1 cellular context compared by ENCODE assay signal in the genomic region with DNA sequence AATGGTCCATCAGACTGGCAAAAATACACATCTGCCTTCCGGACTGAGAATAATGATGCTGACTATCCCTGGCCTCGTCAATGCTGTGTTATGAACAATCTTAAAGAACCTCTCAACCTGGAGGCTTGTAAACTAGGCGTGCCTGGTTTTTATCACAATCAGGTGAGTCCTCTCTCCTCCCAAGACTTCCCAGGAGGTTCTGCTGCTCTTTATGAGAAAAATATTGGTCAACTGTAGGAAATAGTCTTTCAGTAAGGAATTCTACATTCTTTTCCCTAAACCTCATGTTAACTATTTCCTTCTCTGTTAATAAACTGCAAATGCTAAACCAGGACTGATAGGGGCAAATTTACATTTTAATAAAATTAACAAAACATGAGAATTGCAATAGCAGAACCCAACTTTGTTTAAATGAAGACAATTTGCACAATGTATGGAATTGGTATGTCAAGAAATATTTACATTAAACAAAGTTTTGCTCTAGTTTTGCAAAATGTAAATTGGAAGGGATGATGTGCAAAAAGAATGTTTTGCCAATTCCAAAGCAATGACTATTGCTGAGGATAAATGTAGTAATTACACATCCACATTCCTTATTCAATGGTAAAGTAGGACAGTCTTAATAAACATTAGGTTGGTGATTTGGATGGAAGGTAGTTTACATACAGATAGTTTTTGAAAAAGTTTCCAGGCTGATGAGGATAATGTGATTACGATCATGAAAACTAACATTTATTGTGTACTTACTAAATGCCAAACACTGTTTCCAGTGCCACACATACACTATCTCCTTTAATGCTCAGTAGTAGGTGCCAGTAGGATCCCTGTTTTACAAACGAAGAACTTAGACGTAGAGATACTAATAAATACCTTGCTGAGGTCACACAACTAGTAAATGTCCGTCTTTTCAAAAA.
TF ChIP-seq lines count a peak whose summit lies in the region.

No MANE protein-coding gene starts in this region.

TF ChIP-seq in H1, 55 proteins besides CTCF, POLR2A, EP300 and RAD21:
- TF ChIP-seq BCL11A (IDR thresholded peaks at IDR 0.05; ENCODE audit: low read depth in 2 of 2, low read length in 2 of 2) (no peak), RXRA (IDR thresholded peaks at IDR 0.05; ENCODE audit: insufficient read depth, low read depth, low read length) (no peak), SRF (IDR thresholded peaks at IDR 0.05; ENCODE audit: low read depth, low read length) (no peak), FOSL1 (IDR thresholded peaks at IDR 0.05; ENCODE audit: insufficient read depth, low read depth, low read length) (no peak), JUND (IDR thresholded peaks at IDR 0.05; ENCODE audit: low read length) (no peak), POLR2AphosphoS5 (IDR thresholded peaks at IDR 0.05; ENCODE audit: low read depth, low read length) (no peak), MAFK (IDR thresholded peaks at IDR 0.05; ENCODE audit: low read depth, low read length) (no peak), RFX5 (IDR thresholded peaks at IDR 0.05; ENCODE audit: borderline replicate concordance, low read depth, low read length) (no peak), CBX8 (IDR thresholded peaks at IDR 0.05; ENCODE audit: borderline replicate concordance, low read depth, low read length) (no peak), ZNF274 (IDR thresholded peaks at IDR 0.05; ENCODE audit: borderline replicate concordance, extremely low read depth, low read length) (no peak), CHD1 (IDR thresholded peaks at IDR 0.05; ENCODE audit: low read depth, low read length) (no peak), JUN (IDR thresholded peaks at IDR 0.05; ENCODE audit: low read depth, low read length) (no peak)
